In the genomic region with DNA sequence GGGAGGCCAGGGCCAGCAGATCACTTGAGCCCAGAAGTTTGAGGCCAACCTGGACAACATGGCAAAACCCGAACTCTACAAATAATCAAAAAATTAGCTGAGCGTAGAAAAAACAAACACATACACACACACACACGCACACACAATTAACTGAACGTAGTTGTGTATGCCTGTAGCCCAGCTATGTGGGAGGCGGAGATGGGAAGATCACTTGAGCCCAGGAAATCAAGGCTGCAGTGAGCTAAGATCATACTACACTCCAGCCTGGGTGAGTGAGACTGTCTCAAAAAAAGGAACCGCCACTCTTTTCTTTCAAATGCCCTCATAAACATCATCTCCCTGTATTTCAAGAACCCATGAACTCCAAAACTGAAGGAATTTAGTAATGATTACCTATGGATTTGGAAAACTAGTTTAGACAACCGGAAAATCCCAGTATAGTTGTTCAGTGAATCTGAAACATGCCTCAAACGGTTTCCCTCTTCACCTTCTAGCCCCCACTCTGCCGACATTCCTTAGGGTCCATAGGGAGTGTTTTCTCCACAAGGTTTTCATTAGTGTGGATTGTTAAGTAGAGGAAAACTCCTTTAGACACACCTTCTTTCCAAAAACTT, we compare ENCODE assay signal across 1 cellular context.
TF ChIP-seq lines count a peak whose summit lies in the region.

No MANE protein-coding gene starts in this region.

TF ChIP-seq in K562, 482 proteins besides CTCF, POLR2A, EP300 and RAD21 (continued from another document and continues in another):
- TF ChIP-seq CSDE1 (IDR thresholded peaks at IDR 0.05) (no peak), L3MBTL2 (IDR thresholded peaks at IDR 0.05) (no peak), GABPA (tag; conservative IDR thresholded peaks at IDR 0.05; ENCODE audit: low read depth) (0 out of 2 replicates have a peak, but pooled peaks have one; percentile 13), TBL1XR1 (IDR thresholded peaks at IDR 0.05; ENCODE audit: low read length in 2 of 2) (peak in 1 of 2 experiments; percentile 56; a peak in 2 of 4 replicates), ZMIZ1 (IDR thresholded peaks at IDR 0.05; ENCODE audit: low read depth in 2 of 2, low read length in 2 of 2) (peak in 1 of 2 experiments; percentile 71; a peak in 2 of 4 replicates), ZNF398 (CRISPR knock-in tag; IDR thresholded peaks at IDR 0.05) (no peak), ARID2 (IDR thresholded peaks at IDR 0.05) (no peak), SMARCE1 (IDR thresholded peaks at IDR 0.05) (no peak), POLR2H (tag; IDR thresholded peaks at IDR 0.05; ENCODE audit: low read depth) (peak; percentile 94), PHB (CRISPR knock-in tag; IDR thresholded peaks at IDR 0.05) (peak; percentile 99), TEAD1 (CRISPR knock-in tag; IDR thresholded peaks at IDR 0.05) (peak; percentile 22 to 58; a peak in 1 of 4 replicates), HCFC1 (IDR thresholded peaks at IDR 0.05; ENCODE audit: low read depth, low read length) (no peak), ZNF79 (CRISPR knock-in tag; IDR thresholded peaks at IDR 0.05; ENCODE audit: low read depth) (0 out of 2 replicates have a peak, but pooled peaks have one; percentile 4), EP400 (IDR thresholded peaks at IDR 0.05) (no peak; the same call in 1 of the 2 replicates), ZNF324 (CRISPR knock-in tag; IDR thresholded peaks at IDR 0.05) (0 out of 2 replicates have a peak, but pooled peaks have one; percentile 31), ADNP (tag; IDR thresholded peaks at IDR 0.05) (no peak), XRCC5 (IDR thresholded peaks at IDR 0.05; ENCODE audit: low read depth, low read length) (no peak), ZSCAN32 (CRISPR knock-in tag; IDR thresholded peaks at IDR 0.05) (no peak; the same call in none of the 2 replicates), YY1 (IDR thresholded peaks at IDR 0.05; ENCODE audit: borderline replicate concordance in 1 of 3, control insufficient read depth in 1 of 3, extremely low read depth in 1 of 3, insufficient read depth in 3 of 3, insufficient read length in 1 of 3, insufficient replicate concordance in 2 of 3, low read depth in 1 of 3, low read length in 2 of 3) (no peak), ZNF668 (CRISPR knock-in tag; IDR thresholded peaks at IDR 0.05) (no peak), GTF2F1 (IDR thresholded peaks at IDR 0.05; ENCODE audit: low read depth, low read length) (no peak), ZNF224 (CRISPR knock-in tag; IDR thresholded peaks at IDR 0.05) (no peak), ILF3 (IDR thresholded peaks at IDR 0.05; ENCODE audit: borderline replicate concordance) (peak; percentile 98), NCOA1 (IDR thresholded peaks at IDR 0.05; ENCODE audit: low read depth) (no peak), PHF21A (IDR thresholded peaks at IDR 0.05; ENCODE audit: borderline replicate concordance, low read depth) (no peak), FOS (IDR thresholded peaks at IDR 0.05; ENCODE audit: extremely low read depth, insufficient read length) (no peak), MCM3 (IDR thresholded peaks at IDR 0.05) (no peak), CHD2 (IDR thresholded peaks at IDR 0.05; ENCODE audit: low read depth, low read length) (no peak), JUNB (CRISPR knock-in tag; conservative IDR thresholded peaks at IDR 0.05) (no peak), HDGF (IDR thresholded peaks at IDR 0.05) (no peak), MBD1 (CRISPR knock-in tag; IDR thresholded peaks at IDR 0.05) (no peak), CXXC5 (CRISPR knock-in tag; IDR thresholded peaks at IDR 0.05) (peak; percentile 57; the same call in 1 of the 2 replicates), CAMTA2 (CRISPR knock-in tag; conservative IDR thresholded peaks at IDR 0.05) (peak; percentile 89; the same call in 1 of the 2 replicates), RFX1 (IDR thresholded peaks at IDR 0.05) (no peak), TRIM24 (IDR thresholded peaks at IDR 0.05) (peak in 1 of 2 experiments; percentile 21; a peak in 1 of 4 replicates), SMAD4 (CRISPR knock-in tag; conservative IDR thresholded peaks at IDR 0.05) (0 out of 2 replicates have a peak, but pooled peaks have one; percentile 17), MYBL2 (IDR thresholded peaks at IDR 0.05; ENCODE audit: low read depth) (no peak), MYBL2 (CRISPR knock-in tag; IDR thresholded peaks at IDR 0.05; ENCODE audit: borderline replicate concordance) (no peak), ZNF146 (CRISPR knock-in tag; IDR thresholded peaks at IDR 0.05; ENCODE audit: unreplicated experiment) (no peak), ZNF232 (CRISPR knock-in tag; IDR thresholded peaks at IDR 0.05) (no peak), RBM15 (IDR thresholded peaks at IDR 0.05; ENCODE audit: insufficient read depth, low read length) (no peak), ERF (CRISPR knock-in tag; IDR thresholded peaks at IDR 0.05) (peak; percentile 99), CUX1 (CRISPR knock-in tag; IDR thresholded peaks at IDR 0.05) (no peak; the same call in 1 of the 2 replicates), RBM22 (IDR thresholded peaks at IDR 0.05; ENCODE audit: low read depth, low read length, poor library complexity, severe bottlenecking) (peak; percentile 75)
- TF ChIP-seq, protein P1, sequence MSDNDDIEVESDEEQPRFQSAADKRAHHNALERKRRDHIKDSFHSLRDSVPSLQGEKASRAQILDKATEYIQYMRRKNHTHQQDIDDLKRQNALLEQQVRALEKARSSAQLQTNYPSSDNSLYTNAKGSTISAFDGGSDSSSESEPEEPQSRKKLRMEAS (CRISPR knock-in tag; IDR thresholded peaks at IDR 0.05) = no peak
- TF ChIP-seq, protein P2, sequence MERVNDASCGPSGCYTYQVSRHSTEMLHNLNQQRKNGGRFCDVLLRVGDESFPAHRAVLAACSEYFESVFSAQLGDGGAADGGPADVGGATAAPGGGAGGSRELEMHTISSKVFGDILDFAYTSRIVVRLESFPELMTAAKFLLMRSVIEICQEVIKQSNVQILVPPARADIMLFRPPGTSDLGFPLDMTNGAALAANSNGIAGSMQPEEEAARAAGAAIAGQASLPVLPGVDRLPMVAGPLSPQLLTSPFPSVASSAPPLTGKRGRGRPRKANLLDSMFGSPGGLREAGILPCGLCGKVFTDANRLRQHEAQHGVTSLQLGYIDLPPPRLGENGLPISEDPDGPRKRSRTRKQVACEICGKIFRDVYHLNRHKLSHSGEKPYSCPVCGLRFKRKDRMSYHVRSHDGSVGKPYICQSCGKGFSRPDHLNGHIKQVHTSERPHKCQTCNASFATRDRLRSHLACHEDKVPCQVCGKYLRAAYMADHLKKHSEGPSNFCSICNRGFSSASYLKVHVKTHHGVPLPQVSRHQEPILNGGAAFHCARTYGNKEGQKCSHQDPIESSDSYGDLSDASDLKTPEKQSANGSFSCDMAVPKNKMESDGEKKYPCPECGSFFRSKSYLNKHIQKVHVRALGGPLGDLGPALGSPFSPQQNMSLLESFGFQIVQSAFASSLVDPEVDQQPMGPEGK (CRISPR knock-in tag; IDR thresholded peaks at IDR 0.05; ENCODE audit: borderline replicate concordance) = peak; percentile 95
- TF ChIP-seq, protein P3, sequence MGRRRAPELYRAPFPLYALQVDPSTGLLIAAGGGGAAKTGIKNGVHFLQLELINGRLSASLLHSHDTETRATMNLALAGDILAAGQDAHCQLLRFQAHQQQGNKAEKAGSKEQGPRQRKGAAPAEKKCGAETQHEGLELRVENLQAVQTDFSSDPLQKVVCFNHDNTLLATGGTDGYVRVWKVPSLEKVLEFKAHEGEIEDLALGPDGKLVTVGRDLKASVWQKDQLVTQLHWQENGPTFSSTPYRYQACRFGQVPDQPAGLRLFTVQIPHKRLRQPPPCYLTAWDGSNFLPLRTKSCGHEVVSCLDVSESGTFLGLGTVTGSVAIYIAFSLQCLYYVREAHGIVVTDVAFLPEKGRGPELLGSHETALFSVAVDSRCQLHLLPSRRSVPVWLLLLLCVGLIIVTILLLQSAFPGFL (CRISPR knock-in tag; IDR thresholded peaks at IDR 0.05) = no peak
- TF ChIP-seq, protein P4, sequence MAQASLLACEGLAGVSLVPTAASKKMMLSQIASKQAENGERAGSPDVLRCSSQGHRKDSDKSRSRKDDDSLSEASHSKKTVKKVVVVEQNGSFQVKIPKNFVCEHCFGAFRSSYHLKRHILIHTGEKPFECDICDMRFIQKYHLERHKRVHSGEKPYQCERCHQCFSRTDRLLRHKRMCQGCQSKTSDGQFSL (CRISPR knock-in tag; IDR thresholded peaks at IDR 0.05) = no peak
- TF ChIP-seq, protein P4 (tag; IDR thresholded peaks at IDR 0.05) = no peak
